Comparison of ENCODE assay signal across 23 cellular contexts in the genomic region with DNA sequence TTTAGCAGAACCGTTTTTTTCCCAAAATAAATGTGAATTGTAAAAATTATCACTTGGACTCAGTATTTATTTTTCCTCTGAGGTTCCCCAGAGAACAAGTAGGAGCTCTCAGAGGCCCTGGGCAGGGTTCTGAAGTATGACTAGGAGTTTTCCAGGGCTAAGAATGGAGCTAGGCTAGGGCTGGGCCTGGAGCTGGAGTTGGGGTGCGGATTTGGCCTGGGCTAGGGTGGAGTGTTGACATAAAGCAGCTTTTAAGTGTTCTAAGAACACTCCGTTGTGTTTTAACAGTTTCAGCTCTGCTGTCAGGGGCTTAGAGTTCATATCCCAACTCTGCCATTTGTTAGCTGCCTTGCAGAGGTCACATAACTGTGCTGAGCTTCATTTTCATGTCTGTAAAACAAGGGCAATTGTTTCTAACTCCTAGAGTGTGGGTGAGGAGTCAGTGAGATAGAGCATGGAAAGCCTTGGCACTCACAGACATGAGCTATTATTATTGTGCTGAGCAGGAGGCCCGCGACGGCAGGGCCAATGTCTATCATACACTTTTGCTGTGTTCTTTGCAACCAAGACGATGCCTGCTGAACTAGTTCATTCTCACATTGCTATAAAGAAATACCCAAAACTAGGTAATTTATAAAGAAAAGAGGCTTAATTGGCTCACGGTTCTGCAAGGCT. TPM values are rescaled to one million over a fixed set of nuclear protein-coding genes. Genes with fewer than 3 reads are reported as not detected.
A peak's percentile ranks its signal among the peaks of the same experiment; 100 is the strongest.
DNase-seq lines count a peak whose midpoint lies in the region; ATAC-seq and TF ChIP-seq lines count a peak whose summit lies in the region.
"Had no signal": no experiment of that assay in that cellular context is flagged by ENCODE, and none has a peak within 500 bp of the region (broad histone marks: within the 10 kb centered on the region; RNA-seq: fewer than 3 reads in every experiment).

No MANE protein-coding gene starts in this region.

- peak overlapping the region; percentile 83 for H3K27ac Mint-ChIP-seq in neural crest cell (ENCODE audit: unreplicated experiment)
- H3K27ac Mint-ChIP-seq: CD8-positive, alpha-beta T cell; GM23338 had no signal

- ATAC-seq in Right ventricle myocardium inferior, result peak; percentile 68
- no peak for ATAC-seq in left lobe of liver
- ATAC-seq: CD8-positive, alpha-beta T cell; GM23338; Panc1 had no signal

- no peaks in the 10 kb centered on the region for H3K79me2 ChIP-seq in hepatocyte

- H3K27me3 ChIP-seq in left ventricle myocardium inferior (ENCODE audit: low read depth) (peaks cover 9% of the 10 kb centered on the region), hepatocyte (no peaks in the 10 kb centered on the region)
- H3K27me3 ChIP-seq: BE2C had no signal

- intact Hi-C loops in Right ventricle myocardium inferior (cut with DNase I), result loop anchor here (5.0 to 10.0 kb wide), 2 partner anchors 94 to 497 kb away; no protein-coding TSS in a partner anchor
- intact Hi-C loops in cardiac septum (cut with DNase I), result no loop called here
- intact Hi-C loops in left ventricle myocardium inferior (cut with micrococcal nuclease), result no loop called here

- H3K4me1 ChIP-seq in left ventricle myocardium inferior, result peaks cover 20% of the 10 kb centered on the region
- H3K4me1 ChIP-seq in hepatocyte (ENCODE audit: insufficient read depth), result no peaks in the 10 kb centered on the region
- H3K4me1 ChIP-seq: BE2C had no signal

- TF ChIP-seq CTCF in left ventricle myocardium inferior (IDR thresholded peaks at IDR 0.05; ENCODE audit: borderline replicate concordance) (no peak), neural crest cell (conservative IDR thresholded peaks at IDR 0.05) (no peak), hepatocyte (IDR thresholded peaks at IDR 0.05; ENCODE audit: poor library complexity) (no peak)

- H3K4me2 ChIP-seq in hepatocyte, result no peak overlapping the region
- H3K4me2 ChIP-seq: GM23338 had no signal

- no peak overlapping the region for H3K4me3 ChIP-seq in left ventricle myocardium inferior
- no peak overlapping the region for H3K4me3 ChIP-seq in hepatocyte
- H3K4me3 ChIP-seq: GM23338, MG63 had no signal

- no peaks in the 10 kb centered on the region for H4K20me1 ChIP-seq in hepatocyte (ENCODE audit: insufficient read depth, poor library complexity, severe bottlenecking)

- no peak overlapping the region for H2AFZ ChIP-seq in hepatocyte
- H2AFZ ChIP-seq: GM23338 had no signal

- H3K36me3 Mint-ChIP-seq in neural crest cell (ENCODE audit: low read depth), result no peaks in the 10 kb centered on the region
- H3K36me3 Mint-ChIP-seq: CD8-positive, alpha-beta T cell had no signal

- H3K36me3 ChIP-seq in left ventricle myocardium inferior (no peaks in the 10 kb centered on the region), hepatocyte (replicated peaks; ENCODE audit: insufficient read depth, low read depth) (no peaks in the 10 kb centered on the region)
- H3K36me3 ChIP-seq: BE2C, MG63 had no signal

- peaks cover 31% of the 10 kb centered on the region for H3K4me1 Mint-ChIP-seq in neural crest cell
- H3K4me1 Mint-ChIP-seq: GM23338 had no signal

- H3K27me3 Mint-ChIP-seq in neural crest cell (ENCODE audit: low read depth), result no peaks in the 10 kb centered on the region

- H3K4me3 Mint-ChIP-seq in neural crest cell, result no peak overlapping the region
- H3K4me3 Mint-ChIP-seq: CD8-positive, alpha-beta T cell; GM23338 had no signal

- no peak for DNase-seq in Right ventricle myocardium inferior (ENCODE audit: missing footprints)
- no peak for DNase-seq in cardiac septum (ENCODE audit: low spot score)
- no peak for DNase-seq in left ventricle myocardium inferior
- DNase-seq in neural crest cell (ENCODE audit: low read depth, low spot score), result no peak
- DNase-seq in left lobe of liver (ENCODE audit: low spot score), result no peak
- no peak for DNase-seq in hepatocyte (ENCODE audit: low spot score)
- DNase-seq in activated CD4-positive, alpha-beta T cell treated with anti-CD3 and anti-CD28 coated beads, Interleukin-2, amount 50 U/mL, for 4 hours, result no peak
- no peak for DNase-seq in NCI-H2227 treated with DMSO at 0.1 percent for 48 hours (lab: John Stamatoyannopoulos, UW)
- DNase-seq: 8988T; BE2C; Calu3; CD8-positive, alpha-beta T cell; GF-D8; HCEC 1CT; Kasumi-1; MG63; NCI-H1048; NCI-H1436 treated with DMSO at 0.1 percent for 48 hours; NCI-H2081 treated with DMSO at 0.1 percent for 48 hours had no signal

- H3K9me3 ChIP-seq in left ventricle myocardium inferior (replicated peaks), result peaks cover 7% of the 10 kb centered on the region
- H3K9me3 ChIP-seq in hepatocyte (ENCODE audit: low read depth), result no peaks in the 10 kb centered on the region
- H3K9me3 ChIP-seq: BE2C had no signal

- H3K9me2 ChIP-seq in hepatocyte (replicated peaks; ENCODE audit: insufficient read depth), result no peaks in the 10 kb centered on the region

- whole genome bisulfite sequencing in hepatocyte (ENCODE audit: low lambda C conversion rate, missing lambda C conversion rate), result 86% methylated on average over 8 of the region's 8 CpGs

- H3K27ac ChIP-seq in left ventricle myocardium inferior (replicated peaks), result peak overlapping the region; percentile 91
- H3K27ac ChIP-seq in hepatocyte, result no peak overlapping the region

- no peaks in the 10 kb centered on the region for H3K9me3 Mint-ChIP-seq in neural crest cell
- H3K9me3 Mint-ChIP-seq: CD8-positive, alpha-beta T cell; GM23338 had no signal

RNA-seq across cellular contexts. Expression of a gene that starts 51.1 kb away (rescaled TPM):
- total RNA-seq in Right ventricle myocardium inferior (not detected), cardiac septum (not detected), left ventricle myocardium inferior (not detected), neural crest cell (not detected in 2 replicates), left lobe of liver (not detected), hepatocyte (0.36 TPM in 1 of 2 replicates, not detected in the other)
- polyA plus RNA-seq in hepatocyte, result not detected in 2 replicates
- total RNA-seq: Calu3; CD8-positive, alpha-beta T cell; GM23338; NCI-H460 had no signal
- polyA plus RNA-seq: AG04450, GM23338 had no signal
